Comparison of ENCODE assay signal across 8 cellular contexts in genomic region chr17:63826468-63827001, GRCh38. TPM values are rescaled to one million over a fixed set of nuclear protein-coding genes. Genes with fewer than 3 reads are reported as not detected.
DNase-seq lines count a peak whose midpoint lies in the region; ATAC-seq and TF ChIP-seq lines count a peak whose summit lies in the region.

No MANE protein-coding gene starts in this region.

- H3K4me1 ChIP-seq in BLaER1 treated with 17β-estradiol and CSF1 and Interleukin-3, amounts not matched to agents 10 nM and 100 nM = peaks cover 48 to 83% (median 76%) of the 10 kb centered on the region in 10 experiments
- H3K4me1 ChIP-seq in HEK293 (ENCODE audit: control insufficient read depth, insufficient read depth, low read length) = peaks cover 3% of the 10 kb centered on the region; the same call in 1 of the 2 replicates

- peaks cover 11 to 89% (median 50%) of the 10 kb centered on the region in 11 experiments; a peak in 17 of 22 replicates for H4K20me1 ChIP-seq in BLaER1 treated with 17β-estradiol and CSF1 and Interleukin-3, amounts not matched to agents 10 nM and 100 nM

- ATAC-seq in omental fat pad (ENCODE audit: low FRiP score) = peak; percentile 1

- DNase-seq in T1000 (lab: John Stamatoyannopoulos, UW) (peak; percentile 21), fibroblast of mammary gland (ENCODE audit: low read depth) (peak; percentile 31), omental fat pad (ENCODE audit: low spot score) (no peak), iPS-NIHi11 (ENCODE audit: low spot score) (no peak), NCI-H187 treated with DMSO at 0.1 percent for 48 hours (lab: John Stamatoyannopoulos, UW) (no peak)
- no peak for DNase-seq in NK-92 treated with Interleukin-12 subunit alpha and Interleukin-12 subunit beta, amount 100 ng/mL, for 24 hours (lab: John Stamatoyannopoulos, UW)

- peak overlapping the region; percentile 80 to 98 (median 91) for H3K4me2 ChIP-seq in BLaER1 treated with 17β-estradiol and CSF1 and Interleukin-3, amounts not matched to agents 10 nM and 100 nM

- CTCF ChIA-PET in HEK293 (lab: Yijun Ruan, JAX) = interaction anchor here (0.7 kb wide), 3 partner anchors 9 to 858 kb away, joined by 3 read pairs; no protein-coding TSS in a partner anchor

- TF ChIP-seq CTCF in HEK293 (tag by site-specific recombination; IDR thresholded peaks at IDR 0.05) = 0 out of 2 replicates have a peak, but pooled peaks have one; percentile 26
- no peak for TF ChIP-seq CTCF in fibroblast of mammary gland (conservative IDR thresholded peaks at IDR 0.05; ENCODE audit: control insufficient read depth, insufficient read depth, low read depth, low read length)
- TF ChIP-seq CTCF in omental fat pad (IDR thresholded peaks at IDR 0.05) = no peak

- peak overlapping the region; percentile 66 to 93 (median 82) for H3K4me3 ChIP-seq in BLaER1 treated with 17β-estradiol and CSF1 and Interleukin-3, amounts not matched to agents 10 nM and 100 nM
- H3K4me3 ChIP-seq in HEK293 (ENCODE audit: low read depth, low read length) (peak overlapping the region; percentile 74), fibroblast of mammary gland (ENCODE audit: control insufficient read depth, low read depth, low read length) (peak overlapping the region; percentile 97)

- H3K9ac ChIP-seq in BLaER1 treated with 17β-estradiol and CSF1 and Interleukin-3, amounts not matched to agents 10 nM and 100 nM = peak overlapping the region; percentile 85 to 97 (median 94)

- H3K36me3 ChIP-seq in BLaER1 treated with 17β-estradiol and CSF1 and Interleukin-3, amounts not matched to agents 10 nM and 100 nM = peaks cover 71 to 81% (median 77%) of the 10 kb centered on the region in 11 experiments
- peaks cover 39 to 78% of the 10 kb centered on the region in 2 experiments for H3K36me3 ChIP-seq in HEK293 (ENCODE audit: control insufficient read depth in 2 of 2, insufficient read depth in 1 of 2, low read length in 2 of 2)

- POLR2A ChIA-PET in HEK293 (lab: Yijun Ruan, JAX) = interaction anchor here (0.7 to 7.2 kb wide), 12 partner anchors 8 to 205 kb away, joined by 3 to 65 read pairs (median 4); partner anchors contain the start of genes CCDC47, DDX42, MAP3K3 and SMARCD2

- peak overlapping the region; percentile 90 to 99 (median 97) for H3K27ac ChIP-seq in BLaER1 treated with 17β-estradiol and CSF1 and Interleukin-3, amounts not matched to agents 10 nM and 100 nM
- H3K27ac ChIP-seq in HEK293 (ENCODE audit: extremely low read depth, low read depth, low read length) = peak overlapping the region; percentile 87

- H3K27me3 ChIP-seq in BLaER1 treated with 17β-estradiol and CSF1 and Interleukin-3, amounts not matched to agents 10 nM and 100 nM = no peaks in the 10 kb centered on the region

- H3K9me3 ChIP-seq in BLaER1 treated with 17β-estradiol and CSF1 and Interleukin-3, amounts not matched to agents 10 nM and 100 nM (replicated peaks in 1 of 11) = no peaks in the 10 kb centered on the region
- no peaks in the 10 kb centered on the region for H3K9me3 ChIP-seq in HEK293 (ENCODE audit: control insufficient read depth, insufficient read depth, low read depth, low read length)

TF ChIP-seq in HEK293, 187 proteins besides CTCF, POLR2A, EP300 and RAD21:
- TF ChIP-seq SCRT1 (tag by site-specific recombination; IDR thresholded peaks at IDR 0.05; ENCODE audit: borderline replicate concordance) (peak; percentile 67; the same call in 1 of the 2 replicates), ZNF600 (tag by site-specific recombination; IDR thresholded peaks at IDR 0.05) (peak; percentile 86; the same call in 1 of the 2 replicates), ZBTB1 (tag by site-specific recombination; IDR thresholded peaks at IDR 0.05) (no peak), ZNF140 (tag by site-specific recombination; IDR thresholded peaks at IDR 0.05) (0 out of 2 replicates have a peak, but pooled peaks have one; percentile 23), ZNF571 (tag by site-specific recombination; IDR thresholded peaks at IDR 0.05) (no peak), ZNF394 (tag by site-specific recombination; IDR thresholded peaks at IDR 0.05; ENCODE audit: borderline replicate concordance) (0 out of 2 replicates have a peak, but pooled peaks have one; percentile 18), ZNF366 (tag by site-specific recombination; conservative IDR thresholded peaks at IDR 0.05) (0 out of 2 replicates have a peak, but pooled peaks have one; percentile 25), ZNF645 (tag by site-specific recombination; IDR thresholded peaks at IDR 0.05) (no peak), PRDM1 (tag by site-specific recombination; IDR thresholded peaks at IDR 0.05) (peak; percentile 46; the same call in 1 of the 2 replicates), GLIS2 (tag by site-specific recombination; IDR thresholded peaks at IDR 0.05) (no peak), SALL2 (tag by site-specific recombination; IDR thresholded peaks at IDR 0.05; ENCODE audit: borderline replicate concordance) (no peak), ZNF561 (tag by site-specific recombination; IDR thresholded peaks at IDR 0.05; ENCODE audit: borderline replicate concordance) (no peak), GLIS1 (tag by site-specific recombination; IDR thresholded peaks at IDR 0.05) (peak; percentile 54; the same call in 1 of the 2 replicates), SCRT2 (tag by site-specific recombination; IDR thresholded peaks at IDR 0.05) (peak; percentile 94), ZNF335 (tag by site-specific recombination; conservative IDR thresholded peaks at IDR 0.05) (peak; percentile 27)
- TF ChIP-seq, protein P1, sequence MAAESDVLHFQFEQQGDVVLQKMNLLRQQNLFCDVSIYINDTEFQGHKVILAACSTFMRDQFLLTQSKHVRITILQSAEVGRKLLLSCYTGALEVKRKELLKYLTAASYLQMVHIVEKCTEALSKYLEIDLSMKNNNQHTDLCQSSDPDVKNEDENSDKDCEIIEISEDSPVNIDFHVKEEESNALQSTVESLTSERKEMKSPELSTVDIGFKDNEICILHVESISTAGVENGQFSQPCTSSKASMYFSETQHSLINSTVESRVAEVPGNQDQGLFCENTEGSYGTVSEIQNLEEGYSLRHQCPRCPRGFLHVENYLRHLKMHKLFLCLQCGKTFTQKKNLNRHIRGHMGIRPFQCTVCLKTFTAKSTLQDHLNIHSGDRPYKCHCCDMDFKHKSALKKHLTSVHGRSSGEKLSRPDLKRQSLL (tag by site-specific recombination; IDR thresholded peaks at IDR 0.05) = peak; percentile 31; the same call in 1 of the 2 replicates

RNA-seq across cellular contexts. Expression of gene PSMC5, which starts 0.7 kb away (rescaled TPM):
- 100 to 1,000 TPM in 3 of 4 donors, 10 to 100 TPM in 1; 91.0 to 119 (median 103) TPM for total RNA-seq in omental fat pad

RNA-seq across cellular contexts. Expression of gene FTSJ3, which starts 0.9 kb away (rescaled TPM):
- 10 to 100 TPM; 39.1 to 46.4 (median 40.4) TPM for total RNA-seq in omental fat pad

RNA-seq across cellular contexts. Expression of gene SMARCD2, which starts 15.9 kb away (rescaled TPM):
- total RNA-seq in omental fat pad = 100 to 1,000 TPM in 3 of 4 donors, 10 to 100 TPM in 1; 77.5 to 246 (median 109) TPM

RNA-seq across cellular contexts. Expression of gene CSH2, which starts 46.9 kb away (rescaled TPM):
- not detected for total RNA-seq in omental fat pad

RNA-seq across cellular contexts. Expression of gene DDX42, which starts 52.6 kb away (rescaled TPM):
- total RNA-seq in omental fat pad = 100 to 1,000 TPM in 2 of 4 donors, 10 to 100 TPM in 2; 87.2 to 150 (median 112) TPM

Comparison
In these comparisons a context has a peak if more than half of its experiments do, and no peak if none do; other contexts are left out.
1. DNase-seq: peak in T1000 (single experiment) and fibroblast of mammary gland (single experiment); none in omental fat pad (single experiment), iPS-NIHi11 (single experiment), NK-92 treated with Interleukin-12 subunit alpha and Interleukin-12 subunit beta, amount 100 ng/mL, for 24 hours (single experiment) and NCI-H187 treated with DMSO at 0.1 percent for 48 hours (single experiment).
2. Peak in every context shown above with its lines, with median percentiles within 50 percentile points of each other: H3K4me3 ChIP-seq.